In the genomic region with DNA sequence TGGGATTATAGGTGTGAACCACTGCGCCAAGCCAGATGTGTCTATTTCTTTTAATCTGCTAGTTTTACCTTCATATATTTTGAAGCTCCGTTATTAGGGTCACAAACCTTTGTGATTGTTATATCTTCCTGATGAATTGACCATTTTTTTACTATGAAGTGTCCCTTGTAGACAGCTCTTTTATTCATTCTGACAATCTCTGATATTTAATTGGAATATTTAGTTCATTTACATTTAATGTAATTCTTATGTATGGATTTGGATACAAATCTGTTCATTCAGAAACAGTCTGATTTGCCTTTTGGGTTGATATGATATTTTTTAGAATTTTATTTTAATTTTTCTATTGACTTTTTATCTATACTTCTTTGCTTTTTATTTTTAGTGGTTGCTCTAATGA, we compare ENCODE assay signal across 32 cellular contexts.
"Had no signal": no experiment of that assay in that cellular context is flagged by ENCODE, and none has a peak within 500 bp of the region (broad histone marks: within the 10 kb centered on the region; RNA-seq: fewer than 3 reads in every experiment).

No MANE protein-coding gene starts in this region.

- DNase-seq: activated CD4-positive, alpha-beta memory T cell treated with anti-CD3 and anti-CD28 coated beads for 36 hours; activated CD4-positive, alpha-beta T cell treated with anti-CD3 and anti-CD28 coated beads for 36 hours; activated CD4-positive, alpha-beta T cell treated with anti-CD3 and anti-CD28 coated beads, Interleukin-2, amount 10 ng/mL, durations not matched to agents 24 days and 14 days; activated CD4-positive, CD25-positive, alpha-beta regulatory T cell; activated CD4-positive, CD25-positive, alpha-beta regulatory T cell treated with anti-CD3 and anti-CD28 coated beads, Interleukin-2, amount 50 U/mL, for 72 hours; activated CD8-positive, alpha-beta memory T cell treated with anti-CD3 and anti-CD28 coated beads, Interleukin-2, amount 10 ng/mL, durations not matched to agents 7 days and 5 days; activated CD8-positive, alpha-beta memory T cell treated with anti-CD3 and anti-CD28 coated beads, Interleukin-2, amount 50 U/mL, for 4 hours; activated CD8-positive, alpha-beta T cell treated with anti-CD3 and anti-CD28 coated beads, Interleukin-2, amount 10 ng/mL, durations not matched to agents 7 days and 5 days; activated gamma-delta T cell; activated naive CD4-positive, alpha-beta T cell; activated naive CD4-positive, alpha-beta T cell treated with anti-CD3 and anti-CD28 coated beads, Interleukin-2, amount 10 ng/mL, durations not matched to agents 7 days and 5 days; activated T-cell treated with anti-CD3 and anti-CD28 coated beads, Interleukin-2, amount 50 U/mL, for 1 hour; activated T-cell treated with anti-CD3 and anti-CD28 coated beads, Interleukin-2, amount 50 U/mL, for 48 hours; amniotic stem cell; anterior cingulate cortex; brain microvascular endothelial cell; cortex of kidney; dermis blood vessel endothelial cell; effector CD4-positive, alpha-beta T cell; effector memory CD8-positive, alpha-beta T cell; erythroblast; foreskin keratinocyte; gastrocnemius medialis; glutamatergic neuron; heart left ventricle; T-cell had no signal

- H3K9me3 ChIP-seq: gastrocnemius medialis had no signal

- H3K27ac ChIP-seq: brain microvascular endothelial cell, esophagus muscularis mucosa, foreskin keratinocyte, gastrocnemius medialis, heart left ventricle had no signal

- H3K36me3 ChIP-seq: brain microvascular endothelial cell, gastrocnemius medialis had no signal

- H3K4me1 ChIP-seq: foreskin keratinocyte had no signal

- H3K4me3 Mint-ChIP-seq: activated CD4-positive, alpha-beta memory T cell treated with anti-CD3 and anti-CD28 coated beads for 36 hours; activated CD4-positive, alpha-beta T cell treated with anti-CD3 and anti-CD28 coated beads for 36 hours; activated CD4-positive, alpha-beta T cell treated with anti-CD3 and anti-CD28 coated beads, Interleukin-2, amount 10 ng/mL, durations not matched to agents 24 days and 14 days; activated CD8-positive, alpha-beta memory T cell treated with anti-CD3 and anti-CD28 coated beads, Interleukin-2, amount 10 ng/mL, durations not matched to agents 7 days and 5 days; activated CD8-positive, alpha-beta T cell treated with anti-CD3 and anti-CD28 coated beads, Interleukin-2, amount 10 ng/mL, durations not matched to agents 7 days and 5 days; activated naive CD4-positive, alpha-beta T cell treated with anti-CD3 and anti-CD28 coated beads, Interleukin-2, amount 10 ng/mL, durations not matched to agents 7 days and 5 days; central memory CD8-positive, alpha-beta T cell; effector memory CD8-positive, alpha-beta T cell; T-cell; T-helper 1 cell treated with Interleukin-12 subunit alpha and Interleukin-12 subunit beta and Interleukin-4 antibody, amounts not matched to agents 30 μg/mL and 1 μg/mL, for 36 hours had no signal

- ATAC-seq: activated CD4-positive, alpha-beta T cell treated with anti-CD3 and anti-CD28 coated beads for 36 hours; activated CD8-positive, alpha-beta memory T cell treated with anti-CD3 and anti-CD28 coated beads, Interleukin-2, amount 10 ng/mL, durations not matched to agents 7 days and 5 days; activated CD8-positive, alpha-beta T cell treated with anti-CD3 and anti-CD28 coated beads, Interleukin-2, amount 10 ng/mL, durations not matched to agents 7 days and 5 days; activated naive CD4-positive, alpha-beta T cell treated with anti-CD3 and anti-CD28 coated beads, Interleukin-2, amount 50 U/mL, for 72 hours; effector memory CD8-positive, alpha-beta T cell; foreskin keratinocyte; gastrocnemius medialis; heart left ventricle; T-cell had no signal

- H3K9me3 Mint-ChIP-seq: central memory CD8-positive, alpha-beta T cell; effector memory CD8-positive, alpha-beta T cell had no signal

- H3K4me3 ChIP-seq: esophagus muscularis mucosa, gastrocnemius medialis, heart left ventricle had no signal

- H3K27ac Mint-ChIP-seq: activated CD4-positive, alpha-beta memory T cell treated with anti-CD3 and anti-CD28 coated beads for 36 hours; activated CD4-positive, alpha-beta T cell treated with anti-CD3 and anti-CD28 coated beads for 36 hours; activated CD4-positive, alpha-beta T cell treated with anti-CD3 and anti-CD28 coated beads, Interleukin-2, amount 10 ng/mL, durations not matched to agents 24 days and 14 days; activated CD8-positive, alpha-beta memory T cell treated with anti-CD3 and anti-CD28 coated beads, Interleukin-2, amount 10 ng/mL, durations not matched to agents 7 days and 5 days; activated CD8-positive, alpha-beta T cell treated with anti-CD3 and anti-CD28 coated beads, Interleukin-2, amount 10 ng/mL, durations not matched to agents 7 days and 5 days; activated naive CD4-positive, alpha-beta T cell treated with anti-CD3 and anti-CD28 coated beads, Interleukin-2, amount 10 ng/mL, durations not matched to agents 7 days and 5 days; T-helper 1 cell treated with Interleukin-12 subunit alpha and Interleukin-12 subunit beta and Interleukin-4 antibody, amounts not matched to agents 30 μg/mL and 1 μg/mL, for 36 hours had no signal

- FAIRE-seq: astrocyte, bronchial epithelial cell had no signal

- H3K27me3 ChIP-seq: brain microvascular endothelial cell, esophagus muscularis mucosa, foreskin keratinocyte, gastrocnemius medialis, heart left ventricle had no signal

- H3K27me3 Mint-ChIP-seq: activated CD4-positive, alpha-beta memory T cell treated with anti-CD3 and anti-CD28 coated beads for 36 hours; activated CD4-positive, alpha-beta T cell treated with anti-CD3 and anti-CD28 coated beads for 36 hours; activated CD4-positive, alpha-beta T cell treated with anti-CD3 and anti-CD28 coated beads, Interleukin-2, amount 10 ng/mL, durations not matched to agents 24 days and 14 days; activated CD8-positive, alpha-beta memory T cell treated with anti-CD3 and anti-CD28 coated beads, Interleukin-2, amount 10 ng/mL, durations not matched to agents 7 days and 5 days; activated naive CD4-positive, alpha-beta T cell treated with anti-CD3 and anti-CD28 coated beads, Interleukin-2, amount 10 ng/mL, durations not matched to agents 7 days and 5 days; central memory CD8-positive, alpha-beta T cell; effector memory CD8-positive, alpha-beta T cell; T-cell had no signal
